In genomic region chr12:77062846-77063461, GRCh38 we compare ENCODE assay signal across 8 cellular contexts.
DNase-seq lines count a peak whose midpoint lies in the region; ATAC-seq and TF ChIP-seq lines count a peak whose summit lies in the region.

No MANE protein-coding gene starts in this region.

- DNase-seq in COLO829 (ENCODE audit: low spot score): peak; percentile 60
- peak; percentile 95 for DNase-seq in brain microvascular endothelial cell
- no peak for DNase-seq in tibial artery
- no peak for DNase-seq in CD1c-positive myeloid dendritic cell (ENCODE audit: extremely low spot score)
- no peak for DNase-seq in SKM-1 treated with dmso at 0.1 percent for 144 hours (lab: John Stamatoyannopoulos, UW; ENCODE audit: unreplicated experiment)
- DNase-seq in NCI-H82 treated with DMSO at 0.1 percent for 48 hours (lab: John Stamatoyannopoulos, UW; ENCODE audit: unreplicated experiment): no peak

- TF ChIP-seq CTCF in brain microvascular endothelial cell (IDR thresholded peaks at IDR 0.05; ENCODE audit: low read depth, low read length, missing control alignments) (no peak), tibial artery (IDR thresholded peaks at IDR 0.05) (no peak)

- intact Hi-C loops in tibial artery (cut with DNase I; ENCODE audit: low total_unique reads): no loop called here

- H3K9me3 ChIP-seq in tibial artery: no peaks in the 10 kb centered on the region

- H3K36me3 ChIP-seq in brain microvascular endothelial cell (replicated peaks) (no peaks in the 10 kb centered on the region), tibial artery (no peaks in the 10 kb centered on the region)

- peaks cover 0 to 13% (median 8%) of the 10 kb centered on the region in 4 donors for H3K4me1 ChIP-seq in tibial artery

- H3K27me3 ChIP-seq in brain microvascular endothelial cell (replicated peaks): no peaks in the 10 kb centered on the region
- peaks cover 0 to 2% of the 10 kb centered on the region in 2 donors for H3K27me3 ChIP-seq in tibial artery

- H3K4me3 ChIP-seq in brain microvascular endothelial cell (ENCODE audit: low read depth, low read length) (peak overlapping the region; percentile 77), tibial artery (peak overlapping the region; percentile 9 to 25)

- H3K27ac ChIP-seq in brain microvascular endothelial cell (peak overlapping the region; percentile 60), tibial artery (no peak overlapping the region)

- ATAC-seq in GM19328 (IDR thresholded peaks at IDR 0.05; ENCODE audit: unreplicated experiment) (peak; percentile 26), HG03378 (IDR thresholded peaks at IDR 0.05; ENCODE audit: unreplicated experiment) (peak; percentile 40)

- in situ Hi-C loops in brain microvascular endothelial cell (cut with HindIII; ENCODE audit: low pct_ligation_motif_present, low sequenced_read_pairs): no loop called here

Comparison
In these comparisons a context has a peak if more than half of its experiments do, and no peak if none do; other contexts are left out.
1. DNase-seq: peak in COLO829 (single experiment) and brain microvascular endothelial cell (single experiment); none in tibial artery (0 of 2), CD1c-positive myeloid dendritic cell (single experiment), SKM-1 treated with dmso at 0.1 percent for 144 hours (single experiment) and NCI-H82 treated with DMSO at 0.1 percent for 48 hours (single experiment).